ENCODE assay signal across 17 cellular contexts in the genomic region with DNA sequence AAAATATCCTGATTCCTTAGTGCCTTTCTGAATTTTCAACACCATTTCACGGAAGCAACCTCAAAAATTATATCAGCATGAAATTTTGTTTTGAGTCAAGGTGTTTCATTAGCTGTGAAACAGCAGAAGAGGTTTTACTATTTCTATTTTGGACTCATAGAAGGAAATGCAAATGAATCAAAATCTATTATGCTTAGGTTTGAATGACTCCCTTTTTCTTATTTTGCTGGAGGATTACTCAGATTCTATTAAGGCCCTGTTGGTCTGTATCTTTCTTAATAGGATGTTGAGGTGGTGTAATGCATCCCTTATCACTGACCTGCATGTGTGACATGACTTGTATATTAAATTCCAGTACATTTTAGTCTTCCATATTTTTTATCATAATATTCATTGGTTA.
"Had no signal": no experiment of that assay in that cellular context is flagged by ENCODE, and none has a peak within 500 bp of the region (broad histone marks: within the 10 kb centered on the region; RNA-seq: fewer than 3 reads in every experiment).

No MANE protein-coding gene starts in this region.

- H3K27me3 ChIP-seq: ascending aorta, foreskin keratinocyte, neural progenitor cell, upper lobe of right lung had no signal

- H3K4me3 Mint-ChIP-seq: activated CD4-positive, alpha-beta memory T cell treated with anti-CD3 and anti-CD28 coated beads, Interleukin-2, amount 10 ng/mL, durations not matched to agents 7 days and 5 days; activated naive CD8-positive, alpha-beta T cell treated with anti-CD3 and anti-CD28 coated beads, Interleukin-2, amount 10 ng/mL, durations not matched to agents 7 days and 5 days; activated T-cell treated with anti-CD3 and anti-CD28 coated beads, Interleukin-2, amount 50 U/mL, for 72 hours; mesothelial cell of epicardium; neural progenitor cell; stimulated activated naive CD8-positive, alpha-beta T cell treated with anti-CD3 and anti-CD28 coated beads, Interleukin-15, Interleukin-2, amounts not matched to agents 100 ng/mL and 50 ng/mL, for 24 hours had no signal

- H3K36me3 ChIP-seq: ascending aorta, upper lobe of right lung had no signal

- DNase-seq: activated CD4-positive, alpha-beta memory T cell treated with anti-CD3 and anti-CD28 coated beads, Interleukin-2, amount 10 ng/mL, durations not matched to agents 7 days and 5 days; activated CD8-positive, alpha-beta memory T cell treated with anti-CD3 and anti-CD28 coated beads, Interleukin-2, amount 50 U/mL, for 4 hours; activated naive CD8-positive, alpha-beta T cell treated with anti-CD3 and anti-CD28 coated beads, Interleukin-2, amount 10 ng/mL, durations not matched to agents 7 days and 5 days; activated T-cell treated with anti-CD3 and anti-CD28 coated beads, Interleukin-2, amount 50 U/mL, for 72 hours; foreskin keratinocyte; head of caudate nucleus; left cardiac atrium; lower lobe of right lung; stimulated activated CD4-positive, alpha-beta T cell treated with anti-CD3 and anti-CD28 coated beads, Interleukin-4, amount 100 ng/mL, for 1 hour; stimulated activated CD8-positive, alpha-beta memory T cell treated with anti-CD3 and anti-CD28 coated beads, Interleukin-4, amount 100 ng/mL, for 48 hours; upper lobe of right lung had no signal

- H3K4me1 Mint-ChIP-seq: activated CD4-positive, alpha-beta memory T cell treated with anti-CD3 and anti-CD28 coated beads, Interleukin-2, amount 10 ng/mL, durations not matched to agents 7 days and 5 days; activated naive CD8-positive, alpha-beta T cell treated with anti-CD3 and anti-CD28 coated beads, Interleukin-2, amount 10 ng/mL, durations not matched to agents 7 days and 5 days had no signal

- H3K27me3 Mint-ChIP-seq: activated CD4-positive, alpha-beta memory T cell treated with anti-CD3 and anti-CD28 coated beads, Interleukin-2, amount 10 ng/mL, durations not matched to agents 7 days and 5 days; activated naive CD8-positive, alpha-beta T cell treated with anti-CD3 and anti-CD28 coated beads, Interleukin-2, amount 10 ng/mL, durations not matched to agents 7 days and 5 days; stimulated activated naive CD8-positive, alpha-beta T cell treated with anti-CD3 and anti-CD28 coated beads, Interleukin-15, Interleukin-2, amounts not matched to agents 100 ng/mL and 50 ng/mL, for 24 hours had no signal

- H3K27ac ChIP-seq: ascending aorta, foreskin keratinocyte, lower lobe of right lung, neural progenitor cell, parathyroid adenoma, upper lobe of right lung, VCaP had no signal

- H3K9me3 Mint-ChIP-seq: activated CD4-positive, alpha-beta memory T cell treated with anti-CD3 and anti-CD28 coated beads, Interleukin-2, amount 10 ng/mL, durations not matched to agents 7 days and 5 days; neural progenitor cell; stimulated activated naive CD8-positive, alpha-beta T cell treated with anti-CD3 and anti-CD28 coated beads, Interleukin-15, Interleukin-2, amounts not matched to agents 100 ng/mL and 50 ng/mL, for 24 hours had no signal

- H3K4me1 ChIP-seq: ascending aorta, foreskin keratinocyte, lower lobe of right lung, parathyroid adenoma had no signal

- H3K27ac Mint-ChIP-seq: activated CD4-positive, alpha-beta memory T cell treated with anti-CD3 and anti-CD28 coated beads, Interleukin-2, amount 10 ng/mL, durations not matched to agents 7 days and 5 days; activated naive CD8-positive, alpha-beta T cell treated with anti-CD3 and anti-CD28 coated beads, Interleukin-2, amount 10 ng/mL, durations not matched to agents 7 days and 5 days; activated T-cell treated with anti-CD3 and anti-CD28 coated beads, Interleukin-2, amount 50 U/mL, for 72 hours; mesothelial cell of epicardium; neural progenitor cell; stimulated activated naive CD8-positive, alpha-beta T cell treated with anti-CD3 and anti-CD28 coated beads, Interleukin-15, Interleukin-2, amounts not matched to agents 100 ng/mL and 50 ng/mL, for 24 hours had no signal

- H3K9me3 ChIP-seq: ascending aorta, lower lobe of right lung, upper lobe of right lung had no signal

- ATAC-seq: activated T-cell treated with anti-CD3 and anti-CD28 coated beads, Interleukin-2, amount 50 U/mL, for 72 hours; foreskin keratinocyte; left cardiac atrium; lower lobe of right lung; upper lobe of right lung had no signal

- H3K4me3 ChIP-seq: ascending aorta, lower lobe of right lung, neural progenitor cell, upper lobe of right lung had no signal

- H3K9ac ChIP-seq: neural progenitor cell, parathyroid adenoma had no signal
